Comparison of ENCODE assay signal across 29 cellular contexts in genomic region chr6:43793154-43793874, GRCh38. TPM values are rescaled to one million over a fixed set of nuclear protein-coding genes. Genes with fewer than 3 reads are reported as not detected.
"Had no signal": no experiment of that assay in that cellular context is flagged by ENCODE, and none has a peak within 500 bp of the region (broad histone marks: within the 10 kb centered on the region; RNA-seq: fewer than 3 reads in every experiment).

No MANE protein-coding gene starts in this region.

- H3K27ac ChIP-seq: ascending aorta, parathyroid adenoma, right lobe of liver, skin epidermis, thyroid gland had no signal

- H3K4me1 ChIP-seq: ascending aorta had no signal

- H2AFZ ChIP-seq: parathyroid adenoma had no signal

- H3K27ac Mint-ChIP-seq: activated CD4-positive, alpha-beta memory T cell treated with anti-CD3 and anti-CD28 coated beads, Interleukin-2, amount 10 ng/mL, durations not matched to agents 7 days and 5 days; activated CD4-positive, alpha-beta T cell treated with anti-CD3 and anti-CD28 coated beads, Interleukin-2, amount 10 ng/mL, durations not matched to agents 7 days and 5 days; activated naive CD4-positive, alpha-beta T cell treated with anti-CD3 and anti-CD28 coated beads, Interleukin-2, amount 10 ng/mL, durations not matched to agents 7 days and 5 days; activated naive CD8-positive, alpha-beta T cell treated with anti-CD3 and anti-CD28 coated beads, Interleukin-2, amount 10 ng/mL, durations not matched to agents 7 days and 5 days; activated T-cell treated with anti-CD3 and anti-CD28 coated beads, Interleukin-2, amount 50 U/mL, for 24 hours; brain; effector memory CD8-positive, alpha-beta T cell; memory B cell; naive thymus-derived CD8-positive, alpha-beta T cell; stimulated activated effector memory CD8-positive, alpha-beta T cell treated with anti-CD3 and anti-CD28 coated beads, Interleukin-12 subunit alpha, Interleukin-12 subunit beta, amount 100 ng/mL, for 72 hours; stimulated activated naive CD8-positive, alpha-beta T cell treated with anti-CD3 and anti-CD28 coated beads, Interleukin-15, Interleukin-2, amounts not matched to agents 100 ng/mL and 50 ng/mL, for 24 hours; WTC11 had no signal

- H3K27me3 ChIP-seq: ascending aorta, right lobe of liver, thyroid gland had no signal

- H3K36me3 ChIP-seq: ascending aorta, right lobe of liver, thyroid gland had no signal

- H3K9ac ChIP-seq: parathyroid adenoma had no signal

- H3K9me3 ChIP-seq: ascending aorta, right lobe of liver, thyroid gland had no signal

- H3K4me1 Mint-ChIP-seq: activated CD4-positive, alpha-beta T cell treated with anti-CD3 and anti-CD28 coated beads, Interleukin-2, amount 10 ng/mL, durations not matched to agents 7 days and 5 days; activated naive CD4-positive, alpha-beta T cell treated with anti-CD3 and anti-CD28 coated beads, Interleukin-2, amount 10 ng/mL, durations not matched to agents 7 days and 5 days; memory B cell; naive thymus-derived CD8-positive, alpha-beta T cell; neural crest cell; WTC11 had no signal

- H3K4me3 ChIP-seq: ascending aorta, right lobe of liver, skin epidermis, thyroid gland had no signal

- H3K36me3 Mint-ChIP-seq: activated naive CD4-positive, alpha-beta T cell treated with anti-CD3 and anti-CD28 coated beads, Interleukin-2, amount 10 ng/mL, durations not matched to agents 7 days and 5 days; activated naive CD8-positive, alpha-beta T cell treated with anti-CD3 and anti-CD28 coated beads, Interleukin-2, amount 10 ng/mL, durations not matched to agents 7 days and 5 days; brain; memory B cell; naive thymus-derived CD8-positive, alpha-beta T cell; stimulated activated effector memory CD8-positive, alpha-beta T cell treated with anti-CD3 and anti-CD28 coated beads, Interleukin-12 subunit alpha, Interleukin-12 subunit beta, amount 100 ng/mL, for 72 hours; WTC11 had no signal

- ATAC-seq: effector memory CD8-positive, alpha-beta T cell; naive thymus-derived CD8-positive, alpha-beta T cell; right lobe of liver; stimulated activated effector memory CD8-positive, alpha-beta T cell treated with anti-CD3 and anti-CD28 coated beads, Interleukin-12 subunit alpha, Interleukin-12 subunit beta, amount 100 ng/mL, for 72 hours; WTC11 had no signal

- DNase-seq: activated CD4-positive, alpha-beta memory T cell treated with anti-CD3 and anti-CD28 coated beads, Interleukin-2, amount 10 ng/mL, durations not matched to agents 7 days and 5 days; activated CD4-positive, alpha-beta T cell treated with anti-CD3 and anti-CD28 coated beads for 1 hour; activated CD4-positive, alpha-beta T cell treated with anti-CD3 and anti-CD28 coated beads, Interleukin-2, amount 10 ng/mL, durations not matched to agents 7 days and 5 days; activated CD8-positive, alpha-beta memory T cell treated with anti-CD3 and anti-CD28 coated beads, Interleukin-2, amount 50 U/mL, for 48 hours; activated gamma-delta T cell; activated naive CD4-positive, alpha-beta T cell treated with anti-CD3 and anti-CD28 coated beads, Interleukin-2, amount 10 ng/mL, durations not matched to agents 7 days and 5 days; activated naive CD8-positive, alpha-beta T cell treated with anti-CD3 and anti-CD28 coated beads, Interleukin-2, amount 10 ng/mL, durations not matched to agents 7 days and 5 days; activated T-cell treated with anti-CD3 and anti-CD28 coated beads, Interleukin-2, amount 50 U/mL, for 24 hours; caudate nucleus; cortex of kidney; effector memory CD8-positive, alpha-beta T cell; head of caudate nucleus; islet precursor cell; left cardiac atrium; naive thymus-derived CD8-positive, alpha-beta T cell; occipital lobe; stimulated activated CD4-positive, alpha-beta T cell treated with anti-CD3 and anti-CD28 coated beads, Interleukin-4, amount 100 ng/mL, for 24 hours; T-helper 2 cell; thyroid gland had no signal

- H3K79me2 ChIP-seq: parathyroid adenoma had no signal

- H3K9me3 Mint-ChIP-seq: activated CD4-positive, alpha-beta memory T cell treated with anti-CD3 and anti-CD28 coated beads, Interleukin-2, amount 10 ng/mL, durations not matched to agents 7 days and 5 days; activated CD4-positive, alpha-beta T cell treated with anti-CD3 and anti-CD28 coated beads, Interleukin-2, amount 10 ng/mL, durations not matched to agents 7 days and 5 days; activated naive CD4-positive, alpha-beta T cell treated with anti-CD3 and anti-CD28 coated beads, Interleukin-2, amount 10 ng/mL, durations not matched to agents 7 days and 5 days; activated naive CD8-positive, alpha-beta T cell treated with anti-CD3 and anti-CD28 coated beads, Interleukin-2, amount 10 ng/mL, durations not matched to agents 7 days and 5 days; activated T-cell treated with anti-CD3 and anti-CD28 coated beads, Interleukin-2, amount 50 U/mL, for 24 hours; brain; effector memory CD8-positive, alpha-beta T cell; memory B cell; naive thymus-derived CD8-positive, alpha-beta T cell; neural crest cell; stimulated activated effector memory CD8-positive, alpha-beta T cell treated with anti-CD3 and anti-CD28 coated beads, Interleukin-12 subunit alpha, Interleukin-12 subunit beta, amount 100 ng/mL, for 72 hours; stimulated activated naive CD8-positive, alpha-beta T cell treated with anti-CD3 and anti-CD28 coated beads, Interleukin-15, Interleukin-2, amounts not matched to agents 100 ng/mL and 50 ng/mL, for 24 hours; WTC11 had no signal

- H3K4me3 Mint-ChIP-seq: activated CD4-positive, alpha-beta memory T cell treated with anti-CD3 and anti-CD28 coated beads, Interleukin-2, amount 10 ng/mL, durations not matched to agents 7 days and 5 days; activated CD4-positive, alpha-beta T cell treated with anti-CD3 and anti-CD28 coated beads, Interleukin-2, amount 10 ng/mL, durations not matched to agents 7 days and 5 days; activated naive CD4-positive, alpha-beta T cell treated with anti-CD3 and anti-CD28 coated beads, Interleukin-2, amount 10 ng/mL, durations not matched to agents 7 days and 5 days; activated naive CD8-positive, alpha-beta T cell treated with anti-CD3 and anti-CD28 coated beads, Interleukin-2, amount 10 ng/mL, durations not matched to agents 7 days and 5 days; activated T-cell treated with anti-CD3 and anti-CD28 coated beads, Interleukin-2, amount 50 U/mL, for 24 hours; brain; effector memory CD8-positive, alpha-beta T cell; memory B cell; naive thymus-derived CD8-positive, alpha-beta T cell; neural crest cell; stimulated activated effector memory CD8-positive, alpha-beta T cell treated with anti-CD3 and anti-CD28 coated beads, Interleukin-12 subunit alpha, Interleukin-12 subunit beta, amount 100 ng/mL, for 72 hours; stimulated activated naive CD8-positive, alpha-beta T cell treated with anti-CD3 and anti-CD28 coated beads, Interleukin-15, Interleukin-2, amounts not matched to agents 100 ng/mL and 50 ng/mL, for 24 hours; WTC11 had no signal

- H3K27me3 Mint-ChIP-seq: activated CD4-positive, alpha-beta T cell treated with anti-CD3 and anti-CD28 coated beads, Interleukin-2, amount 10 ng/mL, durations not matched to agents 7 days and 5 days; activated T-cell treated with anti-CD3 and anti-CD28 coated beads, Interleukin-2, amount 50 U/mL, for 24 hours; stimulated activated naive CD8-positive, alpha-beta T cell treated with anti-CD3 and anti-CD28 coated beads, Interleukin-15, Interleukin-2, amounts not matched to agents 100 ng/mL and 50 ng/mL, for 24 hours had no signal

RNA-seq across cellular contexts. Expression of gene VEGFA, which starts 23.3 kb away (rescaled TPM):
- polyA plus RNA-seq: naive thymus-derived CD8-positive, alpha-beta T cell had no signal
